Comparison of ENCODE assay signal across 9 cellular contexts in the genomic region with DNA sequence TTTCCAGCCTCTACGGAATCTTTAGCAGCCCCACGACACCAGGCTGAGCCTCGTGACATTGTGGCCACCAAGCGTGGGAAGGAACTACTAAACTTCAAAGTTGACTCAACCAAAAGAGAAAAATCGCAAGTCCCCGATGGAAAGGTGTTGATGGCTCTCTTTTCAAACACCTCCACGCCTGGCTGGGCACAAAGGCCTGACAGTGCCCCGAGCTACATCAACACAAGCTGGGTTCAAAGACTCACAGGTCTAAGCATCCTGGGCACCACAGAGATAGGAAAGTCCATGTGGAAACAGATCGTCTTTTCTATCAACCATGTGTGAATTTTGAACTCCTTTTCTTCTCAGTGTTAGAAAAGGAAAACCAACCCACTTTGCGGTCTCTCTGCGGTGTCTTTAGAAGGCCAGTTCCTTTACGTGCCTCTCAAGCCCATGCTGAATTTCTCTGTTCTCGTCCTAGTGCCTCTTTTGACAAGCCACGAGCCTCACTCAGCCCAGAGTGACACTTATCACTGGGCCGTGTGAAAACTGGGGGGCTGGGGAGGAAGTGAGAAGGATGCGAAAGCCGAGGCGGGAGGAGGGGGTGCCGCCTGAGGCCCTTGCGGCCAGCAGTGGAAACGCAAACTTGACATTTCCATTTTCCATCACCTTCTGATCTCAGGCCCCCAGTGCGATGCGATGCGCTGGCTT. TPM values are rescaled to one million over a fixed set of nuclear protein-coding genes. Genes with fewer than 3 reads are reported as not detected.
DNase-seq lines count a peak whose midpoint lies in the region; ATAC-seq, FAIRE-seq and TF ChIP-seq lines count a peak whose summit lies in the region.
"Had no signal": no experiment of that assay in that cellular context is flagged by ENCODE, and none has a peak within 500 bp of the region (broad histone marks: within the 10 kb centered on the region; RNA-seq: fewer than 3 reads in every experiment).

No MANE protein-coding gene starts in this region.

- H3K4me3 ChIP-seq in OCI-LY3 (ENCODE audit: low read length) = peak overlapping the region; percentile 69
- no peak overlapping the region for H3K4me3 ChIP-seq in trophoblast cell (ENCODE audit: low read depth, low read length)

- peak overlapping the region; percentile 22 for H4K8ac ChIP-seq in trophoblast cell (ENCODE audit: low read depth, low read length)

- H3K18ac ChIP-seq in trophoblast cell (ENCODE audit: low read length) = no peak overlapping the region

- intact Hi-C loops in posterior vena cava (cut with DNase I) = no loop called here

- H3K23ac ChIP-seq in trophoblast cell (ENCODE audit: low read length) = no peak overlapping the region

- peak overlapping the region; percentile 51 for H2BK12ac ChIP-seq in trophoblast cell (ENCODE audit: low read length)

- H4K91ac ChIP-seq in trophoblast cell (ENCODE audit: low read depth, low read length) = peak overlapping the region; percentile 83

- no peak overlapping the region for H3K14ac ChIP-seq in trophoblast cell (ENCODE audit: low read length)

- H4K20me1 ChIP-seq in OCI-LY3 (ENCODE audit: insufficient read depth, low read length) = no peaks in the 10 kb centered on the region

- FAIRE-seq in HTR-8/SVneo (lab: Jason Lieb, UNC) = no peak
- FAIRE-seq: keratinocyte had no signal

- no CpG with 5 or more reads among the region's 24 CpGs for WGBS in trophoblast cell (ENCODE audit: extremely low coverage, insufficient coverage, insufficient read length)

- H3K9me3 ChIP-seq in OCI-LY3 (ENCODE audit: insufficient read depth, low read length) = no peaks in the 10 kb centered on the region
- H3K9me3 ChIP-seq in trophoblast cell (ENCODE audit: insufficient read depth, low read depth, low read length) = no peaks in the 10 kb centered on the region

- H4K12ac ChIP-seq in trophoblast cell (ENCODE audit: low read depth, low read length) = no peak overlapping the region

- peak overlapping the region; percentile 46 for H2AFZ ChIP-seq in OCI-LY3 (ENCODE audit: low read depth, low read length)
- H2AFZ ChIP-seq in trophoblast cell (ENCODE audit: insufficient read depth, low read length, poor library complexity) = no peak overlapping the region

- peak; percentile 75 for DNase-seq in activated naive CD4-positive, alpha-beta T cell treated with anti-CD3 and anti-CD28 coated beads, Interleukin-2, amount 50 U/mL, for 16 hours
- DNase-seq in trophoblast cell (no peak), posterior vena cava (ENCODE audit: low spot score) (no peak), HTR-8/SVneo (ENCODE audit: insufficient read length, low spot score) (no peak), Kasumi-1 (lab: John Stamatoyannopoulos, UW) (no peak)

- H3K4me2 ChIP-seq in OCI-LY3 (ENCODE audit: low read length) (peak overlapping the region; percentile 85), trophoblast cell (ENCODE audit: low read length) (no peak overlapping the region)

- peak overlapping the region; percentile 43; the same call in 1 of the 2 replicates for H3K9ac ChIP-seq in OCI-LY3 (ENCODE audit: low read length)
- H3K9ac ChIP-seq in trophoblast cell (ENCODE audit: low read length) = no peak overlapping the region

- peak overlapping the region; percentile 6 for H2BK5ac ChIP-seq in trophoblast cell (ENCODE audit: low read depth, low read length, poor library complexity)

- peak overlapping the region; percentile 64 for H2AK5ac ChIP-seq in trophoblast cell (ENCODE audit: low read length)

- no peak overlapping the region for H2BK120ac ChIP-seq in trophoblast cell (ENCODE audit: insufficient read depth, low read length, poor library complexity)

- ATAC-seq in GM18498 (IDR thresholded peaks at IDR 0.05; ENCODE audit: unreplicated experiment) (peak; percentile 75), HG02623 (IDR thresholded peaks at IDR 0.05; ENCODE audit: unreplicated experiment) (peak; percentile 59)

- TF ChIP-seq CTCF in OCI-LY3 (IDR thresholded peaks at IDR 0.05; ENCODE audit: low read depth, low read length) = no peak; the same call in 1 of the 2 replicates

- H3K79me1 ChIP-seq in trophoblast cell (ENCODE audit: low read length) = peaks cover 19% of the 10 kb centered on the region

- no peaks in the 10 kb centered on the region for H3K36me3 ChIP-seq in OCI-LY3 (replicated peaks; ENCODE audit: low read depth, low read length)
- H3K36me3 ChIP-seq in trophoblast cell (ENCODE audit: control insufficient read depth in 1 of 2, insufficient read depth in 2 of 2, low read length in 2 of 2) = no peaks in the 10 kb centered on the region

- no peaks in the 10 kb centered on the region for H3K79me2 ChIP-seq in OCI-LY3 (ENCODE audit: low read length)
- H3K79me2 ChIP-seq in trophoblast cell (ENCODE audit: control insufficient read depth, insufficient read depth, low read length, poor library complexity) = no peaks in the 10 kb centered on the region

- H3K4me1 ChIP-seq in OCI-LY3 (ENCODE audit: low read length) (peaks cover 15% of the 10 kb centered on the region), trophoblast cell (ENCODE audit: control insufficient read depth in 1 of 2, insufficient read depth in 2 of 2, low read length in 2 of 2) (peaks cover 27 to 41% of the 10 kb centered on the region in 2 experiments)

- H3K27ac ChIP-seq in OCI-LY3 (ENCODE audit: low read length) = no peak overlapping the region
- H3K27ac ChIP-seq in trophoblast cell (ENCODE audit: low read depth, low read length) = no peak overlapping the region

- H3K27me3 ChIP-seq in OCI-LY3 (ENCODE audit: low read depth, low read length) = 0 out of 2 replicates have a peak, but pooled peaks cover 3% of the 10 kb centered on the region
- H3K27me3 ChIP-seq in trophoblast cell (ENCODE audit: insufficient read depth, low read length) = no peaks in the 10 kb centered on the region

- H3K4ac ChIP-seq in trophoblast cell (ENCODE audit: low read depth, low read length) = peak overlapping the region; percentile 10

RNA-seq across cellular contexts. Expression of gene GFOD1, which starts 59.4 kb away (rescaled TPM):
- 3.8 and 3.9 TPM in 2 replicates for polyA plus RNA-seq in trophoblast cell (2013)
- 10 to 100 TPM; 16.8 to 20.4 TPM for total RNA-seq in posterior vena cava
